ENCODE assay signal across 10 cellular contexts in the genomic region with DNA sequence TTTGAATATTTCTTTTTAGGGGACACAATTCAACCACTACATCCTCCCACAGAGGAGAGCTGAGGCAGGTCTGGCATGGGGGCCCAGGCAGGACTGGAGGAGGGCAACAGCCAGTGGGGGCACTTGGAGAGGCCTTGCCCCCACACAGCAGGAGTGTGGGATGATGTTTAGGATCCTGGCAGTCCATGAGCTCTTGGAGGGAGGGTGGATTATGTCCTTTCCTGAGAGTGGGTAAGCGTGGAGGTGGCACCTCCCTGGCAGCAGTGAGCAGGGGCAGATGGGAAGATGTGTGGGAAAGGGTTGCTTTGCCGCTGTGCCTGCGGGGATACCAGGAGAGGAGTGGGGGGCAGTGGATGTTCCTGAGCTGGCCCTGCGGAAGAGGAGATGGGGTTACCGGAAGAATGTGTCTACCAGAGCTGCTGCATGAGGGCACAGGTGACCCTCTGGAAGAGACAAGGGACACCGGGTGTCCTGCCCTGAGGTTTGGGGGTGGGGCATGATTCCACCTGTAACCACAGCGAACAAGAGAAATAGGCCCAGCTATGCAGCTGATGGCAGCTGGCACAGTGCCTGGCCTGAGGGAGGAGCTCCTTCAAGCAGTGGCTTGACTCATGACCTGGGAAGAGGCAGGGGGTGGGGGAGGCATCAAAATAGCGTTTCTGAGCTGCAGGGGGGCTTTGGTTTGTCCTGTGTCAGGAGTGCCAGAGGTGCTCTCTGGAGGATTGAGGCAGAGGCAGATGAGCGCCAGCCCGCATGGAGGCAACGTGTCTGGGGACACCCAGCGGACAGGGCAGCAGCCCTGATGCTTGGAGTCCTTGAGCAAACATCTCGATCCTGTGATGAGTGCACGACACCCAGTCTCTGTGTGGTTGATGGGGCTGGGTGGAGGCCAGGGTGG.
DNase-seq lines count a peak whose midpoint lies in the region; ATAC-seq and TF ChIP-seq lines count a peak whose summit lies in the region.
"Had no signal": no experiment of that assay in that cellular context is flagged by ENCODE, and none has a peak within 500 bp of the region (broad histone marks: within the 10 kb centered on the region; RNA-seq: fewer than 3 reads in every experiment).

No MANE protein-coding gene starts in this region.

- H3K4me3 ChIP-seq in choroid plexus epithelial cell (ENCODE audit: low read depth, low read length) = no peak overlapping the region
- no peak overlapping the region for H3K4me3 ChIP-seq in prostate gland
- H3K4me3 ChIP-seq: gastrocnemius medialis had no signal

- DNase-seq in EL (peak; percentile 56), NCI-H2107 treated with DMSO at 0.1 percent for 48 hours (lab: John Stamatoyannopoulos, UW; ENCODE audit: unreplicated experiment) (peak; percentile 84), choroid plexus epithelial cell (ENCODE audit: low read depth) (peak; percentile 39), prostate gland (ENCODE audit: low spot score) (peak; percentile 51), NCI-H2081 (lab: John Stamatoyannopoulos, UW) (no peak)
- no peak for DNase-seq in activated CD4-positive, CD25-positive, alpha-beta regulatory T cell treated with anti-CD3 and anti-CD28 coated beads, Interleukin-2, amount 50 U/mL, for 72 hours
- DNase-seq: activated CD4-positive, alpha-beta T cell treated with anti-CD3 and anti-CD28 coated beads, Interleukin-2, amount 50 U/mL, for 1 hour; gastrocnemius medialis had no signal

- no peak for TF ChIP-seq POLR2A in prostate gland (IDR thresholded peaks at IDR 0.05)

- no peak for TF ChIP-seq CTCF in choroid plexus epithelial cell (conservative IDR thresholded peaks at IDR 0.05; ENCODE audit: low read depth, low read length)
- TF ChIP-seq CTCF in prostate gland (IDR thresholded peaks at IDR 0.05) = no peak

- H3K27ac ChIP-seq in prostate gland = no peak overlapping the region
- H3K27ac ChIP-seq: gastrocnemius medialis had no signal

- H3K27me3 ChIP-seq in prostate gland (replicated peaks; ENCODE audit: insufficient read depth) = no peaks in the 10 kb centered on the region

- no peaks in the 10 kb centered on the region for H3K4me1 ChIP-seq in prostate gland (replicated peaks)
- H3K4me1 ChIP-seq: gastrocnemius medialis had no signal

- intact Hi-C loops in prostate gland (cut with DNase I) = no loop called here

- H3K36me3 ChIP-seq in prostate gland = no peaks in the 10 kb centered on the region
- H3K36me3 ChIP-seq: gastrocnemius medialis had no signal

- H3K9me3 ChIP-seq in prostate gland = no peaks in the 10 kb centered on the region
- H3K9me3 ChIP-seq: gastrocnemius medialis had no signal

- 63% methylated on average over 14 of the region's 14 CpGs for WGBS in prostate gland

- no peak for ATAC-seq in GM21737 (IDR thresholded peaks at IDR 0.05; ENCODE audit: unreplicated experiment)
- no peak for ATAC-seq in GM19324 (IDR thresholded peaks at IDR 0.05; ENCODE audit: low FRiP score, unreplicated experiment)
- ATAC-seq: gastrocnemius medialis had no signal

Comparison
In these comparisons a context has a peak if more than half of its experiments do, and no peak if none do; other contexts are left out.
1. DNase-seq: peak in EL (single experiment), NCI-H2107 treated with DMSO at 0.1 percent for 48 hours (single experiment), choroid plexus epithelial cell (single experiment) and prostate gland (single experiment); none in NCI-H2081 (0 of 2) and activated CD4-positive, CD25-positive, alpha-beta regulatory T cell treated with anti-CD3 and anti-CD28 coated beads, Interleukin-2, amount 50 U/mL, for 72 hours (single experiment).